ENCODE assay signal across 20 cellular contexts in genomic region chr2:112683550-112684414, GRCh38. TPM values are rescaled to one million over a fixed set of nuclear protein-coding genes. Genes with fewer than 3 reads are reported as not detected.
A peak's percentile ranks its signal among the peaks of the same experiment; 100 is the strongest.
DNase-seq lines count a peak whose midpoint lies in the region; ATAC-seq and FAIRE-seq lines count a peak whose summit lies in the region.
"Had no signal": no experiment of that assay in that cellular context is flagged by ENCODE, and none has a peak within 500 bp of the region (broad histone marks: within the 10 kb centered on the region; RNA-seq: fewer than 3 reads in every experiment).

No MANE protein-coding gene starts in this region.

- no peak for DNase-seq in right cardiac atrium
- no peak for DNase-seq in left ventricle myocardium superior
- no peak for DNase-seq in T-cell
- DNase-seq in iPS-NIHi11 (ENCODE audit: low spot score) = peak; percentile 33
- DNase-seq in small intestine = no peak
- no peak for DNase-seq in dedifferentiated amniotic fluid mesenchymal stem cell (ENCODE audit: extremely low spot score)
- no peak for DNase-seq in posterior cingulate gyrus
- no peak for DNase-seq in NCI-H128 (lab: John Stamatoyannopoulos, UW; ENCODE audit: unreplicated experiment)
- DNase-seq: activated CD8-positive, alpha-beta T cell treated with anti-CD3 and anti-CD28 coated beads, Interleukin-2, amount 10 ng/mL, durations not matched to agents 7 days and 5 days; dorsolateral prefrontal cortex; H9; KG1; NCI-H1694 treated with DMSO at 0.1 percent for 48 hours; NCI-H524 treated with DMSO at 0.1 percent for 48 hours; stimulated activated CD4-positive, alpha-beta T cell treated with anti-CD3 and anti-CD28 coated beads, Interleukin-4, amount 100 ng/mL, for 1 hour had no signal

- H3K9me3 ChIP-seq in right cardiac atrium (ENCODE audit: control insufficient read depth, low read length) = no peaks in the 10 kb centered on the region
- no peaks in the 10 kb centered on the region for H3K9me3 ChIP-seq in small intestine (ENCODE audit: control insufficient read depth, low read depth)
- H3K9me3 ChIP-seq: right lobe of liver had no signal

- no peak overlapping the region for H3K4me3 Mint-ChIP-seq in T-cell
- H3K4me3 Mint-ChIP-seq: activated CD8-positive, alpha-beta T cell treated with anti-CD3 and anti-CD28 coated beads, Interleukin-2, amount 10 ng/mL, durations not matched to agents 7 days and 5 days; H9 had no signal

- H3K27ac ChIP-seq in right cardiac atrium (ENCODE audit: low read length) (peak overlapping the region; percentile 13), small intestine (ENCODE audit: low read depth in 1 of 2, low read length in 1 of 2) (no peak overlapping the region)
- H3K27ac ChIP-seq: right lobe of liver had no signal

- peak overlapping the region; percentile 8 to 16 for H3K27ac Mint-ChIP-seq in T-cell
- H3K27ac Mint-ChIP-seq: activated CD8-positive, alpha-beta T cell treated with anti-CD3 and anti-CD28 coated beads, Interleukin-2, amount 10 ng/mL, durations not matched to agents 7 days and 5 days had no signal

- no peak for FAIRE-seq in small intestine (lab: Jason Lieb, UNC)
- FAIRE-seq: urothelium cell line had no signal

- no peaks in the 10 kb centered on the region for H3K27me3 Mint-ChIP-seq in T-cell

- WGBS in right cardiac atrium = 65% methylated on average over 12 of the region's 12 CpGs
- 65 to 73% (median 73%) methylated on average over 12 of the region's 12 CpGs for WGBS in small intestine, 3 donors

- H3K4me3 ChIP-seq in right cardiac atrium (ENCODE audit: low read length) = no peak overlapping the region
- no peak overlapping the region for H3K4me3 ChIP-seq in small intestine (ENCODE audit: low read depth in 1 of 2, low read length in 2 of 2)
- H3K4me3 ChIP-seq: dorsolateral prefrontal cortex, right lobe of liver had no signal

- H3K9me3 Mint-ChIP-seq in T-cell = no peaks in the 10 kb centered on the region
- H3K9me3 Mint-ChIP-seq: H9 had no signal

- intact Hi-C loops in right cardiac atrium (cut with DNase I) (no loop called here), left ventricle myocardium superior (cut with micrococcal nuclease) (loop anchor here (10.0 kb wide), 1 partner anchor 59 kb away; no protein-coding TSS in a partner anchor), posterior cingulate gyrus (cut with DNase I) (no loop called here)

- ATAC-seq in right cardiac atrium = peak in 1 of 2 donors; percentile 45
- no peak for ATAC-seq in left ventricle myocardium superior
- ATAC-seq in T-cell (replicated peaks in 1 of 4) = no peak
- ATAC-seq: activated CD8-positive, alpha-beta T cell treated with anti-CD3 and anti-CD28 coated beads, Interleukin-2, amount 10 ng/mL, durations not matched to agents 7 days and 5 days; Right ventricle myocardium inferior had no signal

- CTCF ChIA-PET in T-cell (lab: Charles Lee) = interaction anchor here in 1 of 2 donors (0.6 to 0.9 kb wide), 2 partner anchors 57 to 65 kb away, joined by 3 to 4 read pairs; no protein-coding TSS in a partner anchor

- H3K4me1 Mint-ChIP-seq in T-cell = peaks cover 0 to 18% (median 5%) of the 10 kb centered on the region in 3 donors

- H3K36me3 ChIP-seq in small intestine (ENCODE audit: control insufficient read depth in 2 of 2, insufficient read depth in 2 of 2, low read length in 2 of 2) = no peaks in the 10 kb centered on the region
- H3K36me3 ChIP-seq: right lobe of liver had no signal

- H3K36me3 Mint-ChIP-seq in T-cell = no peaks in the 10 kb centered on the region

- H3K4me1 ChIP-seq in right cardiac atrium (ENCODE audit: control insufficient read depth, insufficient read depth, low read length) = no peaks in the 10 kb centered on the region
- H3K4me1 ChIP-seq in small intestine (ENCODE audit: control insufficient read depth in 2 of 2, insufficient read depth in 1 of 2, low read depth in 1 of 2, low read length in 1 of 2) = no peaks in the 10 kb centered on the region

- no peaks in the 10 kb centered on the region for H3K27me3 ChIP-seq in right cardiac atrium (ENCODE audit: control insufficient read depth, insufficient read depth)
- no peaks in the 10 kb centered on the region for H3K27me3 ChIP-seq in small intestine (ENCODE audit: control insufficient read depth in 2 of 2, insufficient read depth in 2 of 2, low read length in 2 of 2)
- H3K27me3 ChIP-seq: dorsolateral prefrontal cortex, right lobe of liver had no signal

- POLR2A ChIA-PET in T-cell (lab: Charles Lee) = interaction anchor here in 1 of 2 donors (0.6 kb wide), 1 partner anchor 12 kb away, joined by 4 read pairs; no protein-coding TSS in a partner anchor

RNA-seq across cellular contexts. Expression of gene NT5DC4, which starts 37.0 kb away (rescaled TPM):
- total RNA-seq in right cardiac atrium (not detected), left ventricle myocardium superior (not detected), T-cell (not detected)
- polyA plus RNA-seq in right cardiac atrium (not detected), small intestine (under 1 TPM in 1 of 3 donors, not detected in 2; 0.04 TPM)
- total RNA-seq: activated CD8-positive, alpha-beta T cell treated with anti-CD3 and anti-CD28 coated beads, Interleukin-2, amount 10 ng/mL, durations not matched to agents 7 days and 5 days; H9; right lobe of liver; Right ventricle myocardium inferior had no signal
- polyA plus RNA-seq: liver, neural cell had no signal

RNA-seq across cellular contexts. Expression of gene SLC20A1, which starts 38.0 kb away (rescaled TPM):
- total RNA-seq in right cardiac atrium (10 to 100 TPM; 14.2 to 24.2 (median 15.6) TPM), left ventricle myocardium superior (10.8 TPM), T-cell (100 to 1,000 TPM in 2 of 5 donors, 10 to 100 TPM in 3; 65.8 to 135 (median 83.0) TPM)
- polyA plus RNA-seq in right cardiac atrium (8.6 TPM), small intestine (10 to 100 TPM; 14.8 to 26.7 (median 24.6) TPM)
